In genomic region chr1:55640708-55641473, GRCh38 we compare ENCODE assay signal across 8 cellular contexts.
DNase-seq lines count a peak whose midpoint lies in the region; ATAC-seq and TF ChIP-seq lines count a peak whose summit lies in the region.

No MANE protein-coding gene starts in this region.

- peaks cover 2 to 7% of the 10 kb centered on the region in 2 donors for H3K27me3 Mint-ChIP-seq in stimulated activated naive B cell treated with anti-CD40 and anti-IgM and Interleukin-4, amounts not matched to agents 10 μg/mL and 1 μg/mL and 100 μg/mL, for 72 hours

- DNase-seq in stimulated activated CD4-positive, alpha-beta T cell treated with anti-CD3 and anti-CD28 coated beads, Interleukin-12 subunit alpha, Interleukin-12 subunit beta, amount 100 ng/mL, for 24 hours (ENCODE audit: low read depth in 2 of 2), result peak; percentile 2 to 5
- no peak for DNase-seq in stimulated activated CD4-positive, alpha-beta T cell treated with anti-CD3 and anti-CD28 coated beads, Interleukin-2, amount 100 ng/mL, for 48 hours
- peak; percentile 91 for DNase-seq in NOMO-1 treated with DMSO at 0.1 percent for 48 hours (lab: John Stamatoyannopoulos, UW; ENCODE audit: unreplicated experiment)
- DNase-seq in caudate nucleus (lab: John Stamatoyannopoulos, UW), result peak in 54 of 61 donors; percentile 1 to 66 (median 20)
- DNase-seq in lower lobe of right lung, result peak; percentile 53
- DNase-seq in stimulated activated naive B cell treated with anti-CD40 and anti-IgM and Interleukin-4, amounts not matched to agents 10 μg/mL and 1 μg/mL and 100 μg/mL, for 72 hours, result peak; percentile 10
- no peak for DNase-seq in GM19238 (ENCODE audit: insufficient read length, low spot score)

- H3K36me3 Mint-ChIP-seq in stimulated activated naive B cell treated with anti-CD40 and anti-IgM and Interleukin-4, amounts not matched to agents 10 μg/mL and 1 μg/mL and 100 μg/mL, for 72 hours, result no peaks in the 10 kb centered on the region

- no peak for TF ChIP-seq CTCF in lower lobe of right lung (IDR thresholded peaks at IDR 0.05)

- intact Hi-C loops in lower lobe of right lung (cut with DNase I), result no loop called here

- H3K4me3 ChIP-seq in lower lobe of right lung, result peak overlapping the region; percentile 15

- no peaks in the 10 kb centered on the region for H3K4me1 ChIP-seq in lower lobe of right lung

- no peaks in the 10 kb centered on the region for H3K9me3 Mint-ChIP-seq in stimulated activated naive B cell treated with anti-CD40 and anti-IgM and Interleukin-4, amounts not matched to agents 10 μg/mL and 1 μg/mL and 100 μg/mL, for 72 hours

- no peaks in the 10 kb centered on the region for H3K36me3 ChIP-seq in lower lobe of right lung

- no peaks in the 10 kb centered on the region for H3K27me3 ChIP-seq in lower lobe of right lung (ENCODE audit: low read depth)

- ATAC-seq in lower lobe of right lung (peak in 1 of 2 donors; percentile 40), GM19455 (IDR thresholded peaks at IDR 0.05; ENCODE audit: unreplicated experiment) (no peak)
- ATAC-seq in stimulated activated naive B cell treated with anti-CD40 and anti-IgM and Interleukin-4, amounts not matched to agents 10 μg/mL and 1 μg/mL and 100 μg/mL, for 72 hours (replicated peaks), result peak; percentile 80

- no peak overlapping the region for H3K27ac Mint-ChIP-seq in stimulated activated naive B cell treated with anti-CD40 and anti-IgM and Interleukin-4, amounts not matched to agents 10 μg/mL and 1 μg/mL and 100 μg/mL, for 72 hours

- no peaks in the 10 kb centered on the region for H3K9me3 ChIP-seq in lower lobe of right lung

- peak overlapping the region; percentile 73 to 75 for H3K4me3 Mint-ChIP-seq in stimulated activated naive B cell treated with anti-CD40 and anti-IgM and Interleukin-4, amounts not matched to agents 10 μg/mL and 1 μg/mL and 100 μg/mL, for 72 hours

- H3K27ac ChIP-seq in caudate nucleus (ENCODE audit: low read depth, low read length) (peak overlapping the region; percentile 18), lower lobe of right lung (peak overlapping the region; percentile 21)

- peaks cover 4 to 5% of the 10 kb centered on the region in 2 donors for H3K4me1 Mint-ChIP-seq in stimulated activated naive B cell treated with anti-CD40 and anti-IgM and Interleukin-4, amounts not matched to agents 10 μg/mL and 1 μg/mL and 100 μg/mL, for 72 hours

Comparison
In these comparisons a context has a peak if more than half of its experiments do, and no peak if none do; other contexts are left out.
1. DNase-seq: peak in stimulated activated CD4-positive, alpha-beta T cell treated with anti-CD3 and anti-CD28 coated beads, Interleukin-12 subunit alpha, Interleukin-12 subunit beta, amount 100 ng/mL, for 24 hours (2 of 2), NOMO-1 treated with DMSO at 0.1 percent for 48 hours (single experiment), caudate nucleus (54 of 61), lower lobe of right lung (single experiment) and stimulated activated naive B cell treated with anti-CD40 and anti-IgM and Interleukin-4, amounts not matched to agents 10 μg/mL and 1 μg/mL and 100 μg/mL, for 72 hours (single experiment); none in stimulated activated CD4-positive, alpha-beta T cell treated with anti-CD3 and anti-CD28 coated beads, Interleukin-2, amount 100 ng/mL, for 48 hours (0 of 2) and GM19238 (single experiment).